In genomic region chr11:117200813-117201515, GRCh38 we compare ENCODE assay signal across 10 cellular contexts. TPM values are rescaled to one million over a fixed set of nuclear protein-coding genes. Genes with fewer than 3 reads are reported as not detected.
A peak's percentile ranks its signal among the peaks of the same experiment; 100 is the strongest.
DNase-seq lines count a peak whose midpoint lies in the region; ATAC-seq and TF ChIP-seq lines count a peak whose summit lies in the region.
"Had no signal": no experiment of that assay in that cellular context is flagged by ENCODE, and none has a peak within 500 bp of the region (broad histone marks: within the 10 kb centered on the region; RNA-seq: fewer than 3 reads in every experiment).

No MANE protein-coding gene starts in this region.

- DNase-seq in thyroid gland (peak in 1 of 2 donors; percentile 20), hypothalamus (lab: John Stamatoyannopoulos, UW) (no peak)
- DNase-seq: NCI-H187 treated with DMSO at 0.1 percent for 48 hours, nucleus accumbens had no signal

- H3K36me3 ChIP-seq in duodenal mucosa (ENCODE audit: control insufficient read depth in 1 of 2, insufficient read depth in 2 of 2, low read length in 2 of 2) (peaks cover 8 to 32% of the 10 kb centered on the region in 2 donors), mucosa of rectum (ENCODE audit: control insufficient read depth in 2 of 2, insufficient read depth in 2 of 2, low read length in 2 of 2) (peaks cover 19 to 26% of the 10 kb centered on the region in 2 donors), thyroid gland (peaks cover 5 to 7% of the 10 kb centered on the region in 2 donors)

- peak overlapping the region in 1 of 4 donors; percentile 5 for H3K4me3 Mint-ChIP-seq in IgD-negative memory B cell

- ATAC-seq in GM21528 (IDR thresholded peaks at IDR 0.05; ENCODE audit: low FRiP score, unreplicated experiment) (no peak), HG03139 (IDR thresholded peaks at IDR 0.05; ENCODE audit: unreplicated experiment) (no peak)

- H3K27ac Mint-ChIP-seq in IgD-negative memory B cell = peak overlapping the region in 2 of 3 donors; percentile 25 to 27

- peaks cover 2% of the 10 kb centered on the region for H3K36me3 Mint-ChIP-seq in IgD-negative memory B cell

- H3K4me1 ChIP-seq in duodenal mucosa (ENCODE audit: control insufficient read depth in 1 of 2, insufficient read depth in 2 of 2, low read length in 2 of 2) (peaks cover 6 to 12% of the 10 kb centered on the region in 2 donors), mucosa of rectum (ENCODE audit: control insufficient read depth in 2 of 2, insufficient read depth in 2 of 2, low read length in 2 of 2) (peaks cover 6 to 24% of the 10 kb centered on the region in 2 donors), thyroid gland (peaks cover 24 to 63% of the 10 kb centered on the region in 2 donors)

- H3K27me3 ChIP-seq in duodenal mucosa (ENCODE audit: control insufficient read depth in 1 of 2, insufficient read depth in 2 of 2, low read length in 2 of 2) = no peaks in the 10 kb centered on the region
- no peaks in the 10 kb centered on the region for H3K27me3 ChIP-seq in mucosa of rectum (ENCODE audit: control insufficient read depth in 2 of 2, insufficient read depth in 2 of 2, low read length in 2 of 2)
- no peaks in the 10 kb centered on the region for H3K27me3 ChIP-seq in thyroid gland

- 61 to 62% methylated on average over 11 of the region's 11 CpGs for WGBS in thyroid gland, 2 donors

- H3K9ac ChIP-seq in duodenal mucosa (ENCODE audit: low read depth in 1 of 2, low read length in 2 of 2) (peak overlapping the region; percentile 12 to 61), mucosa of rectum (ENCODE audit: low read depth in 1 of 2, low read length in 2 of 2) (peak overlapping the region; percentile 14 to 67)

- H3K4me3 ChIP-seq in duodenal mucosa (ENCODE audit: low read depth in 1 of 2, low read length in 2 of 2) (peak overlapping the region; percentile 11 to 43), mucosa of rectum (ENCODE audit: low read length in 2 of 2) (peak overlapping the region; percentile 54 to 65), thyroid gland (replicated peaks in 1 of 3) (peak overlapping the region in 1 of 3 donors; percentile 30)
- H3K4me3 ChIP-seq: SK-N-MC had no signal

- H3K27me3 Mint-ChIP-seq in IgD-negative memory B cell = no peaks in the 10 kb centered on the region

- H3K27ac ChIP-seq in duodenal mucosa (ENCODE audit: low read depth, low read length) = peak overlapping the region; percentile 59
- peak overlapping the region; percentile 77 to 85 for H3K27ac ChIP-seq in mucosa of rectum (ENCODE audit: low read depth in 2 of 2, low read length in 2 of 2)
- peak overlapping the region; percentile 57 to 81 (median 71) for H3K27ac ChIP-seq in thyroid gland
- H3K27ac ChIP-seq: SK-N-MC had no signal

- H3K9me3 ChIP-seq in duodenal mucosa (ENCODE audit: control insufficient read depth in 1 of 2, low read length in 2 of 2) (no peaks in the 10 kb centered on the region), mucosa of rectum (ENCODE audit: control insufficient read depth in 2 of 2, low read length in 2 of 2) (no peaks in the 10 kb centered on the region), thyroid gland (no peaks in the 10 kb centered on the region)

- H3K4me1 Mint-ChIP-seq in IgD-negative memory B cell = peaks cover 8 to 15% (median 10%) of the 10 kb centered on the region in 3 donors

- no peaks in the 10 kb centered on the region for H3K9me3 Mint-ChIP-seq in IgD-negative memory B cell

- TF ChIP-seq CTCF in thyroid gland (IDR thresholded peaks at IDR 0.05) = no peak

- intact Hi-C loops in thyroid gland (cut with DNase I) = no loop called here

- no peak for TF ChIP-seq POLR2A in thyroid gland (IDR thresholded peaks at IDR 0.05)

RNA-seq across cellular contexts. Expression of gene TAGLN, which starts 1.8 kb away (rescaled TPM):
- polyA plus RNA-seq in IgD-negative memory B cell = 1.6 TPM
- total RNA-seq in thyroid gland = 100 to 1,000 TPM; 155 to 407 (median 229) TPM

RNA-seq across cellular contexts. Expression of gene SIDT2, which starts 22.4 kb away (rescaled TPM):
- polyA plus RNA-seq in IgD-negative memory B cell = 61.0 TPM
- total RNA-seq in thyroid gland = 10 to 100 TPM; 31.8 to 54.5 (median 42.3) TPM

RNA-seq across cellular contexts. Expression of gene PCSK7, which starts 30.9 kb away (rescaled TPM):
- 68.1 TPM for polyA plus RNA-seq in IgD-negative memory B cell
- 10 to 100 TPM; 36.1 to 61.1 (median 47.5) TPM for total RNA-seq in thyroid gland

RNA-seq across cellular contexts. Expression of gene RNF214, which starts 31.5 kb away (rescaled TPM):
- polyA plus RNA-seq in IgD-negative memory B cell = 12.5 TPM
- 10 to 100 TPM; 17.4 to 22.8 (median 20.0) TPM for total RNA-seq in thyroid gland

RNA-seq across cellular contexts. Expression of gene PAFAH1B2, which starts 56.9 kb away (rescaled TPM):
- polyA plus RNA-seq in IgD-negative memory B cell = 20.6 TPM
- 100 to 1,000 TPM; 107 to 128 (median 118) TPM for total RNA-seq in thyroid gland
